In genomic region chr1:184825571-184825970, GRCh38 we compare ENCODE assay signal across 17 cellular contexts.
DNase-seq lines count a peak whose midpoint lies in the region; ATAC-seq and TF ChIP-seq lines count a peak whose summit lies in the region.
"Had no signal": no experiment of that assay in that cellular context is flagged by ENCODE, and none has a peak within 500 bp of the region (broad histone marks: within the 10 kb centered on the region; RNA-seq: fewer than 3 reads in every experiment).

No MANE protein-coding gene starts in this region.

- no peaks in the 10 kb centered on the region for H3K27me3 ChIP-seq in tibial nerve
- H3K27me3 ChIP-seq: adrenal gland, BE2C, upper lobe of left lung had no signal

- in situ Hi-C loops in GM13977 (cut with MboI; ENCODE audit: low pct_unique_long_range_greater_than_20kb, low sequenced_read_pairs, unreplicated experiment), result no loop called here

- peak overlapping the region in 1 of 4 donors; percentile 46 for H3K27ac ChIP-seq in tibial nerve

- H3K36me3 ChIP-seq in tibial nerve, result peaks cover 0 to 23% (median 0%) of the 10 kb centered on the region in 3 donors
- H3K36me3 ChIP-seq: adrenal gland, BE2C had no signal

- DNase-seq in CD1c-positive myeloid dendritic cell (ENCODE audit: extremely low spot score), result peak; percentile 77
- peak; percentile 77 for DNase-seq in SKM-1 (lab: John Stamatoyannopoulos, UW; ENCODE audit: unreplicated experiment)
- DNase-seq in medulla oblongata (ENCODE audit: extremely low spot score), result peak; percentile 62
- no peak for DNase-seq in tibial nerve (ENCODE audit: low spot score in 2 of 2)
- DNase-seq in GM13977 (ENCODE audit: low spot score), result no peak
- no peak for DNase-seq in GM19240 (ENCODE audit: insufficient read length, low spot score)
- DNase-seq in activated gamma-delta T cell (lab: John Stamatoyannopoulos, UW), result no peak
- DNase-seq: BE2C; effector CD8-positive, alpha-beta T cell; HFFc6; hypothalamus; mesendoderm; NCI-H1105; T-helper 1 cell had no signal

- whole genome bisulfite sequencing in tibial nerve, 2 donors, result 41 to 44% methylated on average over 1 of the region's 1 CpG

- peak; percentile 62 for ATAC-seq in GM21723 (IDR thresholded peaks at IDR 0.05; ENCODE audit: unreplicated experiment)

- no peak for TF ChIP-seq CTCF in tibial nerve (IDR thresholded peaks at IDR 0.05)
- TF ChIP-seq CTCF in GM13977 (IDR thresholded peaks at IDR 0.05; ENCODE audit: extremely low read depth, insufficient read depth, missing control alignments), result no peak

- TF ChIP-seq POLR2A in tibial nerve (IDR thresholded peaks at IDR 0.05), result no peak

- H3K4me1 ChIP-seq in tibial nerve, result peaks cover 0 to 47% (median 5%) of the 10 kb centered on the region in 4 donors
- H3K4me1 ChIP-seq: BE2C had no signal

- no peaks in the 10 kb centered on the region for H3K9me3 ChIP-seq in tibial nerve
- H3K9me3 ChIP-seq: adrenal gland, BE2C, upper lobe of left lung had no signal

- no peak for TF ChIP-seq EP300 in tibial nerve (IDR thresholded peaks at IDR 0.05)

- no peak overlapping the region for H3K4me3 ChIP-seq in tibial nerve
- H3K4me3 ChIP-seq: adrenal gland, upper lobe of left lung had no signal

Comparison
In these comparisons a context has a peak if more than half of its experiments do, and no peak if none do; other contexts are left out.
1. DNase-seq: peak in CD1c-positive myeloid dendritic cell (single experiment), SKM-1 (single experiment) and medulla oblongata (single experiment); none in tibial nerve (0 of 2), GM13977 (single experiment), GM19240 (single experiment) and activated gamma-delta T cell (single experiment).